Comparison of ENCODE assay signal across 8 cellular contexts in genomic region chr4:55654131-55654530, GRCh38. TPM values are rescaled to one million over a fixed set of nuclear protein-coding genes. Genes with fewer than 3 reads are reported as not detected.
"Had no signal": no experiment of that assay in that cellular context is flagged by ENCODE, and none has a peak within 500 bp of the region (broad histone marks: within the 10 kb centered on the region; RNA-seq: fewer than 3 reads in every experiment).

No MANE protein-coding gene starts in this region.

- H3K4me3 ChIP-seq: HAP-1 had no signal

- FAIRE-seq: HTR-8/SVneo had no signal

- H3K4me3 Mint-ChIP-seq: HFFc6 had no signal

- H3K9me3 Mint-ChIP-seq: HFFc6 had no signal

- H3K9me3 ChIP-seq: HAP-1 had no signal

- H3K4me1 ChIP-seq: HAP-1 had no signal

- H3K36me3 ChIP-seq: HAP-1 had no signal

- ATAC-seq: HCT116 had no signal

- H3K27ac Mint-ChIP-seq: HFFc6 had no signal

- DNase-seq: GOT3, H7, HFFc6, IMR-90, KBM-7 had no signal

RNA-seq across cellular contexts. Expression of gene NMU, which starts 18.0 kb away (rescaled TPM):
- total RNA-seq: HFFc6, IMR-90 had no signal
- polyA plus RNA-seq: IMR-90 had no signal
